ENCODE assay signal across 17 cellular contexts in the genomic region with DNA sequence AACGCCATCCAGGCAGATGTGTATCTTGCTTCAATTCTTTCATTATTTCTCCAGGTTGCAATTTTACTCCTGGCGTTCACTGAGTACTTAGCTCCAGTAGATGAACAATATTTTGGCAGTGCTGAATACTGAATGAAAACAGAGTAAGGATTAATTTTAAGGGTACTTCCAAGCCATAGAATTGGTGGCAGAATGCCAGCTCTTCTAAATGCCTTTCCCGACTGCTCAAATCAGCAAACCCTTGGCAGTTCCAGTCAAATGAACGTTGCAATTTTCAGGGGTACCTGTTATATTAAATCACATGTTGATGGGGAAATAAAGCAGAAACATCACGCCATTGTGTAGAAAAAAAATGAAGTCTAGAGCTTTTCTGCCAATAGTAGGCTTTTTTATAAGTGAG.
"Had no signal": no experiment of that assay in that cellular context is flagged by ENCODE, and none has a peak within 500 bp of the region (broad histone marks: within the 10 kb centered on the region; RNA-seq: fewer than 3 reads in every experiment).

No MANE protein-coding gene starts in this region.

- H3K36me3 ChIP-seq: gastrocnemius medialis, pancreas, transverse colon, vagina had no signal

- H3K4me1 ChIP-seq: gastrocnemius medialis, transverse colon, vagina had no signal

- H3K27me3 ChIP-seq: gastrocnemius medialis, pancreas, transverse colon, vagina had no signal

- ATAC-seq: activated T-cell treated with anti-CD3 and anti-CD28 coated beads, Interleukin-2, amount 50 U/mL, for 72 hours; gastrocnemius medialis had no signal

- H3K4me3 ChIP-seq: gastrocnemius medialis, pancreas, skin epidermis, transverse colon, vagina had no signal

- H3K9me3 ChIP-seq: gastrocnemius medialis, pancreas, transverse colon, vagina had no signal

- H3K27ac ChIP-seq: epithelial cell of prostate, gastrocnemius medialis, skin epidermis, transverse colon, vagina had no signal

- DNase-seq: activated CD4-positive, alpha-beta memory T cell treated with anti-CD3 and anti-CD28 coated beads, Interleukin-2, amount 10 ng/mL, durations not matched to agents 7 days and 5 days; activated CD4-positive, alpha-beta T cell treated with anti-CD3 and anti-CD28 coated beads for 4 hours; activated naive CD8-positive, alpha-beta T cell treated with anti-CD3 and anti-CD28 coated beads for 36 hours; activated T-cell treated with anti-CD3 and anti-CD28 coated beads, Interleukin-2, amount 50 U/mL, for 72 hours; aorta; gastrocnemius medialis; mammary epithelial cell; pancreas; retina; stimulated activated CD4-positive, alpha-beta T cell treated with anti-CD3 and anti-CD28 coated beads, Interleukin-15, amount 100 ng/mL, for 24 hours; stimulated activated CD4-positive, alpha-beta T cell treated with anti-CD3 and anti-CD28 coated beads, Interleukin-4, amount 100 ng/mL, for 1 hour; stimulated activated naive CD4-positive, alpha-beta T cell; T-helper 2 cell; transverse colon had no signal
